Comparison of ENCODE assay signal across 7 cellular contexts in the genomic region with DNA sequence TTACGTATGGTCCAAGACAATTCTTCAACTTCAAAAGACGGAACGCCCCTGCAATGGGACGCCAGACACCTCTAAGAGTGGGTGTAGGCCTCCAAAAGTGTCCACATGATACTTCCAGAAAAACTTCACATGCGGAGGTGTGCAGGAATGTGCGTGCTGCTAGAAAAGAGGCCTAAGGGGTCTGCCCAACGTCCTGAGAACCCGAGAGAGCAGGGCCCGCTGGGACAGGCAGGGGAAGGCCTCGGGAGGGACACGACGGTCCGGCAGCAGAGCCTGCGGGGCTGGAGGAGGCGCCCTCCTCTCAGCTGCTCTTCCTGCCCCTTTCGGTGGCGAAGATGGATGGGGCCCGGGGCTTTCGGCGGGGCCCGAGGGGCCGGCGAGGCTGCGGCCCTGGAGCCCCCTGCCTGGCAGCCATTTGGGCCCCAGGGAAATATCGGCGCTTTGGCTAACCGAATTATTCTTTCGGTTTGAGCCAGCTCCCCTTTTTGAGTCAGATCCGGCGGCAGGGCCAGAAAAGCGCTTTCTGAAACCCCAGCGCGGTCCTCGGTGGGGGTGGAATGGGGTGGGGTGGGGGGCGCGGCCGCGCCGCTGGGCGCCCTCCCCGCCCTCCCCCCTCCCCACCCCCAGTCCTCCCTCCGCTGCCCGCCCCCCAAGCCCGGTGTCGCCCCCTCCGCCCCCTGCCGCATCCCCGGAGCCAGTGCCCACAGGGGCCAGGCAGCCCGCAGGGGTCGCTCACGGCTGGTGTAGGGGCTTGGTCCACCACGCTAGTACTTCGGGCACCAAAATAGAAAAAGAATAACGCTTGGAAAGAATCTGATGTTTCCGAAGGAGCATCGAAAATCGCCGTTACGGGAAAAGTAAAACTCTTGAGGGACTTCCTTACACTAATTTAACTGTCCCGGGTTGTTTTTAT. TPM values are rescaled to one million over a fixed set of nuclear protein-coding genes. Genes with fewer than 3 reads are reported as not detected.
A peak's percentile ranks its signal among the peaks of the same experiment; 100 is the strongest.
DNase-seq lines count a peak whose midpoint lies in the region; ATAC-seq and TF ChIP-seq lines count a peak whose summit lies in the region.

No MANE protein-coding gene starts in this region.

- H3K9ac ChIP-seq in adipocyte (ENCODE audit: low read length) = peak overlapping the region; percentile 75

- TF ChIP-seq CTCF in Panc1 (IDR thresholded peaks at IDR 0.05) = no peak

- BruUV-seq in Panc1 (replicated peaks; lab: Mats Ljungman, UMichigan) = no TSS peak

- H3K36me3 ChIP-seq in Panc1 (ENCODE audit: control insufficient read depth, insufficient read depth, low read length) = no peaks in the 10 kb centered on the region
- no peaks in the 10 kb centered on the region for H3K36me3 ChIP-seq in adipocyte (ENCODE audit: control insufficient read depth, insufficient read depth, low read length, severe bottlenecking)

- H3K4me1 ChIP-seq in Panc1 (ENCODE audit: control insufficient read depth, insufficient read depth, low read length) (peaks cover 27% of the 10 kb centered on the region), adipocyte (ENCODE audit: control insufficient read depth, insufficient read depth, low read length) (peaks cover 42% of the 10 kb centered on the region)

- ATAC-seq in Panc1 = no peak

- H3K27ac ChIP-seq in Panc1 (ENCODE audit: low read length) (no peak overlapping the region; the same call in 1 of the 2 replicates), layer of hippocampus (ENCODE audit: low read depth, low read length) (peak overlapping the region; percentile 70)

- CTCF ChIA-PET in Panc1 (lab: Charles Lee) = interaction anchor here (0.7 kb wide), 2 partner anchors 326 to 505 kb away, joined by 3 to 6 read pairs; no protein-coding TSS in a partner anchor

- H3K27me3 ChIP-seq in Panc1 (ENCODE audit: control insufficient read depth, insufficient read depth, low read length) (no peaks in the 10 kb centered on the region), adipocyte (replicated peaks; ENCODE audit: control insufficient read depth, insufficient read depth, low read length) (no peaks in the 10 kb centered on the region), layer of hippocampus (ENCODE audit: control insufficient read depth, insufficient read depth, low read length) (no peaks in the 10 kb centered on the region)

- POLR2A ChIA-PET in Panc1 (lab: Charles Lee) = interaction anchor here (0.6 kb wide), 2 partner anchors 190 to 197 kb away, joined by 3 to 9 read pairs; no protein-coding TSS in a partner anchor

- DNase-seq in GM19238 (ENCODE audit: insufficient read length, low spot score) (peak; percentile 71), Panc1 (ENCODE audit: low read depth, low spot score) (no peak), adipocyte (ENCODE audit: low read depth) (peak; percentile 72), NCI-H2107 treated with DMSO at 0.1 percent for 48 hours (lab: John Stamatoyannopoulos, UW; ENCODE audit: unreplicated experiment) (no peak), SKM-1 (lab: John Stamatoyannopoulos, UW; ENCODE audit: unreplicated experiment) (no peak)
- peak; percentile 25 for DNase-seq in stimulated activated CD8-positive, alpha-beta memory T cell treated with anti-CD3 and anti-CD28 coated beads, Interleukin-12 subunit alpha, Interleukin-12 subunit beta, amount 100 ng/mL, for 1 hour (ENCODE audit: low read depth)

- H3K9me3 ChIP-seq in Panc1 (ENCODE audit: control insufficient read depth, insufficient read depth, low read depth, low read length) (no peaks in the 10 kb centered on the region), adipocyte (ENCODE audit: control insufficient read depth, low read length) (no peaks in the 10 kb centered on the region)

- intact Hi-C loops in Panc1 (cut with micrococcal nuclease; ENCODE audit: unreplicated experiment) = no loop called here

- H3K4me3 ChIP-seq in Panc1 (ENCODE audit: low read depth in 2 of 2, low read length in 2 of 2) (peak overlapping the region; percentile 9 to 34; a peak in 1 of 4 replicates), adipocyte (ENCODE audit: low read length) (peak overlapping the region; percentile 72)

- in situ Hi-C loops in Panc1 (cut with HindIII; ENCODE audit: low pct_unique_long_range_greater_than_20kb, low sequenced_read_pairs) = no loop called here

RNA-seq across cellular contexts. Expression of a gene that starts 9.2 kb away (rescaled TPM):
- 19.3 TPM for total RNA-seq in Panc1 (2021; ENCODE audit: unreplicated experiment)
- polyA plus RNA-seq in Panc1 (2012; ENCODE audit: insufficient read length) = 29.1 TPM

RNA-seq across cellular contexts. Expression of a gene that starts 22.2 kb away (rescaled TPM):
- 1.2 TPM for total RNA-seq in Panc1 (2021; ENCODE audit: unreplicated experiment)
- polyA plus RNA-seq in Panc1 (2012; ENCODE audit: insufficient read length) = 1.1 TPM

Comparison
In these comparisons a context has a peak if more than half of its experiments do, and no peak if none do; other contexts are left out.
1. DNase-seq: peak in GM19238 (single experiment), adipocyte (single experiment) and stimulated activated CD8-positive, alpha-beta memory T cell treated with anti-CD3 and anti-CD28 coated beads, Interleukin-12 subunit alpha, Interleukin-12 subunit beta, amount 100 ng/mL, for 1 hour (single experiment); none in Panc1 (single experiment), NCI-H2107 treated with DMSO at 0.1 percent for 48 hours (single experiment) and SKM-1 (single experiment).